ENCODE assay signal across 1 cellular context in the genomic region with DNA sequence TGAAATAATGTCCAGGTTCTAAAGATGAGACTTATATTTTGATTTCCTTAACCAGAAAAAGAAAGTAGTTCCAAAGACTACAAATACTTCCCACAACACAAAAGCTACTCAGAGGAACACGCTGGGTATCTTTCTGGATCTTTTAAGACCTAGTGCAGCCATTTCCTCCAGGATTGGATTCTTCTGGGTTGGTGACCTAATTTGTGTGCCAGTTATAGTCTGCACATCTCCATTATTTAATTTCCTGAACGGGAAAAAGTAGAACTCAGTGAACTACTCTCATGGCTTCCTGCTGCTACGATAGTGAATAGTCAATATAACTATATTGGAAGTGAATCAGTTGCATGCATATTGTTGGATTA.
A peak's percentile ranks its signal among the peaks of the same experiment; 100 is the strongest.
TF ChIP-seq lines count a peak whose summit lies in the region.

No MANE protein-coding gene starts in this region.

TF ChIP-seq in HepG2, 621 proteins besides CTCF, POLR2A, EP300 and RAD21 (continued from another document):
- peak; percentile 44; the same call in 1 of the 2 replicates for TF ChIP-seq RBFOX2 (IDR thresholded peaks at IDR 0.05; ENCODE audit: low read depth, low read length)
